ENCODE assay signal across 8 cellular contexts in genomic region chr10:48684792-48685651, GRCh38. TPM values are rescaled to one million over a fixed set of nuclear protein-coding genes. Genes with fewer than 3 reads are reported as not detected.
DNase-seq lines count a peak whose midpoint lies in the region; ATAC-seq, FAIRE-seq and TF ChIP-seq lines count a peak whose summit lies in the region.

TSS of gene WDFY4 (plus strand) at chr10:48684873. CDS start at chr10:48709733, 24,860 bp downstream.

- H3K9me3 ChIP-seq in left lung (no peaks in the 10 kb centered on the region), small intestine (ENCODE audit: control insufficient read depth, low read depth) (no peaks in the 10 kb centered on the region)

- TF ChIP-seq POLR2A in GM15510 (IDR thresholded peaks at IDR 0.05; ENCODE audit: borderline replicate concordance, extremely low read depth, insufficient read length): peak; percentile 69

- no peak for FAIRE-seq in small intestine (lab: Jason Lieb, UNC)

- ATAC-seq in GM21786 (IDR thresholded peaks at IDR 0.05; ENCODE audit: unreplicated experiment) (peak; percentile 66), left lung (peak; percentile 86), SK-N-SH treated with all-trans-retinoic acid at 6 μM for 48 hours (no peak)

- H3K4me1 ChIP-seq in left lung (peaks cover 0 to 7% of the 10 kb centered on the region in 2 donors), small intestine (ENCODE audit: control insufficient read depth in 2 of 2, insufficient read depth in 1 of 2, low read depth in 1 of 2, low read length in 1 of 2) (no peaks in the 10 kb centered on the region)

- H3K27ac ChIP-seq in left lung: peak within 1 kb of the TSS; percentile 36 to 87
- H3K27ac ChIP-seq in small intestine (ENCODE audit: low read depth in 1 of 2, low read length in 1 of 2): peak within 1 kb of the TSS in 1 of 2 donors; percentile 49

- intact Hi-C loops in left lung (cut with DNase I): no loop called here

- WGBS in small intestine, 3 donors: 67 to 79% (median 73%) methylated on average over 22 to 23 of the region's 23 CpGs

- no peaks in the 10 kb centered on the region for H3K27me3 ChIP-seq in left lung
- H3K27me3 ChIP-seq in small intestine (ENCODE audit: control insufficient read depth in 2 of 2, insufficient read depth in 2 of 2, low read length in 2 of 2): no peaks in the 10 kb centered on the region

- H3K36me3 ChIP-seq in left lung: no peaks in the 10 kb centered on the region
- H3K36me3 ChIP-seq in small intestine (ENCODE audit: control insufficient read depth in 2 of 2, insufficient read depth in 2 of 2, low read length in 2 of 2): no peaks in the 10 kb centered on the region

- DNase-seq in NOMO-1 treated with DMSO at 0.1 percent for 48 hours (lab: John Stamatoyannopoulos, UW; ENCODE audit: unreplicated experiment): peak; percentile 83
- peak; percentile 66 to 84 for DNase-seq in left lung
- no peak for DNase-seq in occipital lobe (lab: John Stamatoyannopoulos, UW)
- no peak for DNase-seq in DMS79 treated with DMSO at 0.1 percent for 48 hours (lab: John Stamatoyannopoulos, UW)
- no peak for DNase-seq in small intestine

- TF ChIP-seq CTCF in left lung (IDR thresholded peaks at IDR 0.05): no peak

- H3K4me3 ChIP-seq in left lung: peak within 1 kb of the TSS in 1 of 2 donors; percentile 45
- H3K4me3 ChIP-seq in small intestine (ENCODE audit: low read depth in 1 of 2, low read length in 2 of 2): no peak within 1 kb of the TSS

TF ChIP-seq in SK-N-SH treated with all-trans-retinoic acid at 6 μM for 48 hours, 23 proteins besides CTCF, POLR2A, EP300 and RAD21:
- TF ChIP-seq ISL1 (CRISPR knock-in tag; IDR thresholded peaks at IDR 0.05) (no peak), SNAI2 (CRISPR knock-in tag; IDR thresholded peaks at IDR 0.05) (no peak), RARB (CRISPR knock-in tag; IDR thresholded peaks at IDR 0.05) (no peak), ZFP30 (CRISPR knock-in tag; IDR thresholded peaks at IDR 0.05) (no peak), PPARA (CRISPR knock-in tag; IDR thresholded peaks at IDR 0.05; ENCODE audit: borderline replicate concordance) (no peak), TOX (CRISPR knock-in tag; IDR thresholded peaks at IDR 0.05; ENCODE audit: borderline replicate concordance) (no peak), TSHZ2 (CRISPR knock-in tag; IDR thresholded peaks at IDR 0.05) (no peak), ZNF565 (CRISPR knock-in tag; conservative IDR thresholded peaks at IDR 0.05; ENCODE audit: low read depth) (no peak), OSR1 (CRISPR knock-in tag; IDR thresholded peaks at IDR 0.05) (no peak), ZFP3 (CRISPR knock-in tag; IDR thresholded peaks at IDR 0.05) (no peak)

RNA-seq across cellular contexts. Expression of gene WDFY4, which starts in this region (rescaled TPM):
- total RNA-seq in left lung: 10 to 100 TPM in 1 of 2 donors, 1 to 10 TPM in 1; 9.3 to 23.6 TPM
- total RNA-seq in occipital lobe: 0.94 TPM
- 1 to 10 TPM in 1 of 3 donors, under 1 TPM in 2; under 0.01 to 1.5 (median 0.27) TPM for polyA plus RNA-seq in small intestine

Comparison
In these comparisons a context has a peak if more than half of its experiments do, and no peak if none do; other contexts are left out.
1. DNase-seq: peak in NOMO-1 treated with DMSO at 0.1 percent for 48 hours (single experiment) and left lung (2 of 2); none in occipital lobe (single experiment), DMS79 treated with DMSO at 0.1 percent for 48 hours (single experiment) and small intestine (single experiment).